Comparison of ENCODE assay signal across 21 cellular contexts in the genomic region with DNA sequence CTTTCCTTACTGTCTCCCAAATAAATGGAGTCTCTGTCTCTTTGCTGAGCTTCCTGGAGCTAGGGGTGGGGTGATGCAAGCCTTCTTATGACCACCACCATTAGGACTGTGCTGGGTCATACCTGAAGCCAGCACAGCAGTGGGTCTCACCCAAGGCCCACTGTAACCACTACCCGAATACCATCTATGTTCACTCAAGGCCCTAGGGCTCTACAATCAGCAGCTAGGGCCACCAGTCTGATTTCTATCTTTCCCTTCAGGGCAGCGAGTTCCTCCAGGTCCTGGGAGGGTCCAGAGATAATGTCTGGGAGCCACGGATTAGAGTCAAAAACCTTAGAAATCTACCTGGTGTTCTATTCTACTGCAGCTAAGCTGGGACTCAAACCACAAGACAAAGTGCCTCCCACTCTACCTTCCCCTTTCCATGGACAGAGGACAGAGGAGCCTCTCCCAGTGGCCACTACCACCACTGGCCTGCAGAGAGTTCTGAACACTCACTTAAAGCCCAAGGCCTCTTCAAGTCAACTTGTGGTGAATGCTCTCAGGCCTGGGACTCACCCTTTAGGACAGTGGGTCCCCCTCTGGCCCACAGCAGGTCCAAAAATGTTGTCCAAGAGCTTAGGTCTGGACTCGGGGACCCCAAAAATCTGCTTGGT.
"Had no signal": no experiment of that assay in that cellular context is flagged by ENCODE, and none has a peak within 500 bp of the region (broad histone marks: within the 10 kb centered on the region; RNA-seq: fewer than 3 reads in every experiment).

No MANE protein-coding gene starts in this region.

- H3K27ac ChIP-seq: coronary artery, dorsolateral prefrontal cortex, esophagus muscularis mucosa, foreskin keratinocyte, gastroesophageal sphincter, heart left ventricle, left lung, lower lobe of right lung had no signal

- H3K4me3 ChIP-seq: coronary artery, dorsolateral prefrontal cortex, esophagus muscularis mucosa, gastroesophageal sphincter, heart left ventricle, left lung, lower lobe of right lung had no signal

- H3K4me1 ChIP-seq: esophagus muscularis mucosa, foreskin keratinocyte, gastroesophageal sphincter, heart left ventricle, left lung, lower lobe of right lung had no signal

- FAIRE-seq: colon, endothelial cell of umbilical vein, frontal cortex, islet of Langerhans, keratinocyte had no signal

- H3K27me3 ChIP-seq: dorsolateral prefrontal cortex, esophagus muscularis mucosa, foreskin keratinocyte, gastroesophageal sphincter, heart left ventricle, left lung had no signal

- H3K9me3 ChIP-seq: esophagus muscularis mucosa, gastroesophageal sphincter, left lung, lower lobe of right lung had no signal

- ATAC-seq: foreskin keratinocyte, gastroesophageal sphincter, heart left ventricle, left cardiac atrium, left lung, left ventricle myocardium superior, lower lobe of right lung had no signal

- DNase-seq: dermis blood vessel endothelial cell; dorsolateral prefrontal cortex; effector CD4-positive, alpha-beta T cell; effector memory CD4-positive, alpha-beta T cell; foreskin keratinocyte; heart left ventricle; hippocampal formation; left cardiac atrium; left lung; left ventricle myocardium superior; lower lobe of right lung; mesenchymal stem cell; midbrain had no signal

- H3K36me3 ChIP-seq: esophagus muscularis mucosa, gastroesophageal sphincter, heart left ventricle, left lung, lower lobe of right lung had no signal
